Comparison of ENCODE assay signal across 24 cellular contexts in the genomic region with DNA sequence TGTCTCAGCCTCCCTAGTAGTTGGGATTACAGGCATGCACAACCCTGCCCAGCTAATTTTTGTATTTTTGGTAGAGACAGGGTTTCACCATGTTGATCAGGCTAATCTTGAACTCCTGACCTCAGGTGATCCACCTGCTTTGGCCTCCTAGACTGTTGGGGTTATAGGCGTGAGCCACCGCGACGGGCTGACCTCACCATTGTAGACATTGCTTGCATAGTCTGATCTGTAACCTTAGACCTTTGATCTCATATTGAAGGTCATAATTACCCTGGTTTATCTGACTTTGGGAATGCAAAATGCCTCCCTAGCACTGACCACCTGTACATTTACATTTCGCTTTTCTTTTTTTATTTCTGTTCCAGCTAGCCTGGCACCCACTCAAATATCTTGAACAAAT. TPM values are rescaled to one million over a fixed set of nuclear protein-coding genes. Genes with fewer than 3 reads are reported as not detected.
DNase-seq lines count a peak whose midpoint lies in the region; FAIRE-seq and TF ChIP-seq lines count a peak whose summit lies in the region.
"Had no signal": no experiment of that assay in that cellular context is flagged by ENCODE, and none has a peak within 500 bp of the region (broad histone marks: within the 10 kb centered on the region; RNA-seq: fewer than 3 reads in every experiment).

No MANE protein-coding gene starts in this region.

- H2AFZ ChIP-seq in OCI-LY3 (ENCODE audit: low read depth, low read length): no peak overlapping the region
- H2AFZ ChIP-seq: GM23338 had no signal

- H3K4me1 Mint-ChIP-seq in activated T-helper 2 cell treated with anti-CD3 and anti-CD28 coated beads, Interferon-gamma antibody, Interleukin-2, Interleukin-4, amounts not matched to agents 10 μg/mL and 5 μg/mL and 100 μg/mL, durations not matched to agents 14 hours and 24 hours and 36 hours (ENCODE audit: low read depth): peaks cover 11% of the 10 kb centered on the region
- H3K4me1 Mint-ChIP-seq: GM23338 had no signal

- TF ChIP-seq RAD21 in liver (IDR thresholded peaks at IDR 0.05): peak in 1 of 2 donors; percentile 34

- H3K79me2 ChIP-seq in OCI-LY3 (ENCODE audit: low read length): no peaks in the 10 kb centered on the region

- DNase-seq in kidney (peak; percentile 23), small intestine (peak; percentile 82), GM03348 (ENCODE audit: low spot score) (no peak), superior temporal gyrus (ENCODE audit: extremely low spot score) (no peak)
- no peak for DNase-seq in activated T-helper 2 cell treated with anti-CD3 and anti-CD28 coated beads, Interferon-gamma antibody, Interleukin-2, Interleukin-4, amounts not matched to agents 10 μg/mL and 5 μg/mL and 100 μg/mL, durations not matched to agents 14 hours and 24 hours and 36 hours (ENCODE audit: low spot score)
- DNase-seq: 8988T; CD8-positive, alpha-beta T cell; DMS 273 treated with DMSO at 0.1 percent for 48 hours; DMS53; DND-41; EL; HCEC 1CT; IMR-90 had no signal

- intact Hi-C loops in kidney (cut with DNase I): no loop called here
- intact Hi-C loops in activated T-helper 2 cell treated with anti-CD3 and anti-CD28 coated beads, Interferon-gamma antibody, Interleukin-2, Interleukin-4, amounts not matched to agents 10 μg/mL and 5 μg/mL and 100 μg/mL, durations not matched to agents 14 hours and 24 hours and 36 hours (cut with micrococcal nuclease): no loop called here

- peaks cover 14% of the 10 kb centered on the region for H3K27me3 Mint-ChIP-seq in activated T-helper 2 cell treated with anti-CD3 and anti-CD28 coated beads, Interferon-gamma antibody, Interleukin-2, Interleukin-4, amounts not matched to agents 10 μg/mL and 5 μg/mL and 100 μg/mL, durations not matched to agents 14 hours and 24 hours and 36 hours (ENCODE audit: low read depth)

- peak overlapping the region; percentile 65 for H3K27ac ChIP-seq in OCI-LY3 (ENCODE audit: low read length)
- no peak overlapping the region for H3K27ac ChIP-seq in kidney (ENCODE audit: low read depth in 2 of 2, low read length in 2 of 2)
- H3K27ac ChIP-seq in liver (ENCODE audit: low read depth in 1 of 2, low read length in 2 of 2): peak overlapping the region in 1 of 2 donors; percentile 30
- peak overlapping the region; percentile 77 for H3K27ac ChIP-seq in small intestine (ENCODE audit: low read depth in 1 of 2, low read length in 1 of 2)
- H3K27ac ChIP-seq: BLaER1, HL-60 had no signal

- H3K27me3 ChIP-seq in OCI-LY3 (ENCODE audit: low read depth, low read length) (no peaks in the 10 kb centered on the region), liver (ENCODE audit: control insufficient read depth in 4 of 4, insufficient read depth in 4 of 4, low read length in 3 of 4) (no peaks in the 10 kb centered on the region), small intestine (ENCODE audit: control insufficient read depth in 2 of 2, insufficient read depth in 2 of 2, low read length in 2 of 2) (no peaks in the 10 kb centered on the region)
- H3K27me3 ChIP-seq: BLaER1 had no signal

- H3K4me3 ChIP-seq in OCI-LY3 (ENCODE audit: low read length) (no peak overlapping the region), kidney (ENCODE audit: low read length in 2 of 2) (no peak overlapping the region), liver (ENCODE audit: low read depth in 1 of 3, low read length in 3 of 3) (no peak overlapping the region), small intestine (ENCODE audit: low read depth in 1 of 2, low read length in 2 of 2) (no peak overlapping the region)
- H3K4me3 ChIP-seq: BLaER1, GM23338 had no signal

- no peak overlapping the region for H3K4me3 Mint-ChIP-seq in activated T-helper 2 cell treated with anti-CD3 and anti-CD28 coated beads, Interferon-gamma antibody, Interleukin-2, Interleukin-4, amounts not matched to agents 10 μg/mL and 5 μg/mL and 100 μg/mL, durations not matched to agents 14 hours and 24 hours and 36 hours (ENCODE audit: low read depth)
- H3K4me3 Mint-ChIP-seq: CD8-positive, alpha-beta T cell; GM23338 had no signal

- no peaks in the 10 kb centered on the region for H4K20me1 ChIP-seq in OCI-LY3 (ENCODE audit: insufficient read depth, low read length)
- H4K20me1 ChIP-seq: BLaER1 had no signal

- no peaks in the 10 kb centered on the region for H3K36me3 Mint-ChIP-seq in activated T-helper 2 cell treated with anti-CD3 and anti-CD28 coated beads, Interferon-gamma antibody, Interleukin-2, Interleukin-4, amounts not matched to agents 10 μg/mL and 5 μg/mL and 100 μg/mL, durations not matched to agents 14 hours and 24 hours and 36 hours (ENCODE audit: low read depth)
- H3K36me3 Mint-ChIP-seq: CD14-positive monocyte had no signal

- TF ChIP-seq CTCF in OCI-LY3 (IDR thresholded peaks at IDR 0.05; ENCODE audit: low read depth, low read length) (no peak), kidney (IDR thresholded peaks at IDR 0.05; ENCODE audit: borderline replicate concordance, extremely low read depth, insufficient read depth) (no peak), liver (IDR thresholded peaks at IDR 0.05; ENCODE audit: low read depth, low read length, missing input control) (no peak)

- H3K36me3 ChIP-seq in OCI-LY3 (replicated peaks; ENCODE audit: low read depth, low read length) (peaks cover 2% of the 10 kb centered on the region), kidney (ENCODE audit: control insufficient read depth in 1 of 2, insufficient read depth in 2 of 2, low read length in 2 of 2) (no peaks in the 10 kb centered on the region), liver (ENCODE audit: control insufficient read depth in 4 of 4, insufficient read depth in 3 of 4, low read depth in 1 of 4, low read length in 3 of 4) (peaks cover 0 to 7% (median 1%) of the 10 kb centered on the region in 4 donors), small intestine (ENCODE audit: control insufficient read depth in 2 of 2, insufficient read depth in 2 of 2, low read length in 2 of 2) (peaks cover 0 to 16% of the 10 kb centered on the region in 2 donors)
- H3K36me3 ChIP-seq: BLaER1 had no signal

- no peaks in the 10 kb centered on the region for H3K9me3 Mint-ChIP-seq in activated T-helper 2 cell treated with anti-CD3 and anti-CD28 coated beads, Interferon-gamma antibody, Interleukin-2, Interleukin-4, amounts not matched to agents 10 μg/mL and 5 μg/mL and 100 μg/mL, durations not matched to agents 14 hours and 24 hours and 36 hours
- H3K9me3 Mint-ChIP-seq: CD8-positive, alpha-beta T cell had no signal

- peak overlapping the region; percentile 68 for H3K4me2 ChIP-seq in OCI-LY3 (ENCODE audit: low read length)
- H3K4me2 ChIP-seq: BLaER1, GM23338 had no signal

- H3K9me3 ChIP-seq in OCI-LY3 (ENCODE audit: insufficient read depth, low read length): no peaks in the 10 kb centered on the region
- H3K9me3 ChIP-seq in kidney (ENCODE audit: control insufficient read depth in 1 of 2, low read length in 2 of 2): peaks cover 0 to 4% of the 10 kb centered on the region in 2 donors
- peaks cover 0 to 7% (median 0%) of the 10 kb centered on the region in 4 donors for H3K9me3 ChIP-seq in liver (ENCODE audit: control insufficient read depth in 4 of 4, low read length in 3 of 4)
- H3K9me3 ChIP-seq in small intestine (ENCODE audit: control insufficient read depth, low read depth): no peaks in the 10 kb centered on the region
- H3K9me3 ChIP-seq: BLaER1 had no signal

- no peak overlapping the region for H3K27ac Mint-ChIP-seq in activated T-helper 2 cell treated with anti-CD3 and anti-CD28 coated beads, Interferon-gamma antibody, Interleukin-2, Interleukin-4, amounts not matched to agents 10 μg/mL and 5 μg/mL and 100 μg/mL, durations not matched to agents 14 hours and 24 hours and 36 hours
- H3K27ac Mint-ChIP-seq: CD14-positive monocyte; CD8-positive, alpha-beta T cell; GM23338 had no signal

- peaks cover 42% of the 10 kb centered on the region for H3K4me1 ChIP-seq in OCI-LY3 (ENCODE audit: low read length)
- H3K4me1 ChIP-seq in kidney (ENCODE audit: control insufficient read depth in 1 of 2, insufficient read depth in 1 of 2, low read depth in 1 of 2, low read length in 2 of 2): no peaks in the 10 kb centered on the region
- peaks cover 3 to 42% (median 11%) of the 10 kb centered on the region in 4 donors for H3K4me1 ChIP-seq in liver (ENCODE audit: control insufficient read depth in 4 of 4, insufficient read depth in 4 of 4, low read length in 3 of 4)
- peaks cover 0 to 7% of the 10 kb centered on the region in 2 donors for H3K4me1 ChIP-seq in small intestine (ENCODE audit: control insufficient read depth in 2 of 2, insufficient read depth in 1 of 2, low read depth in 1 of 2, low read length in 1 of 2)

- FAIRE-seq in kidney (lab: Jason Lieb, UNC): no peak
- no peak for FAIRE-seq in small intestine (lab: Jason Lieb, UNC)
- FAIRE-seq: GM12892, H54 had no signal

- H3K9ac ChIP-seq in OCI-LY3 (ENCODE audit: low read length) (no peak overlapping the region), kidney (ENCODE audit: low read length in 2 of 2) (no peak overlapping the region), liver (ENCODE audit: low read depth in 1 of 2, low read length in 2 of 2) (no peak overlapping the region)
- H3K9ac ChIP-seq: BLaER1 had no signal

- WGBS in liver: 46% methylated on average over 5 of the region's 5 CpGs
- 24 to 67% (median 60%) methylated on average over 5 of the region's 5 CpGs for WGBS in small intestine, 3 donors

TF ChIP-seq in liver, 16 proteins besides CTCF, POLR2A, EP300 and RAD21 (continues in another document):
- peak; percentile 54 for TF ChIP-seq HNF4G (IDR thresholded peaks at IDR 0.05)
- TF ChIP-seq JUND (IDR thresholded peaks at IDR 0.05): peak; percentile 49 to 51
- TF ChIP-seq, protein P1, sequence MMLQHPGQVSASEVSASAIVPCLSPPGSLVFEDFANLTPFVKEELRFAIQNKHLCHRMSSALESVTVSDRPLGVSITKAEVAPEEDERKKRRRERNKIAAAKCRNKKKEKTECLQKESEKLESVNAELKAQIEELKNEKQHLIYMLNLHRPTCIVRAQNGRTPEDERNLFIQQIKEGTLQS (IDR thresholded peaks at IDR 0.05): no peak
- TF ChIP-seq MAX (IDR thresholded peaks at IDR 0.05): no peak
- TF ChIP-seq TAF1 (conservative IDR thresholded peaks at IDR 0.05): no peak

RNA-seq across cellular contexts. Expression of gene ADGRG7, which starts 31.2 kb away (rescaled TPM):
- not detected for total RNA-seq in kidney
- polyA plus RNA-seq in kidney (ENCODE audit: insufficient read depth, low read depth, low replicate concordance): not detected
- 10 to 100 TPM in 1 of 2 donors, 1 to 10 TPM in 1; 2.1 to 65.5 TPM for total RNA-seq in liver
- 10 to 100 TPM in 1 of 2 donors, 1 to 10 TPM in 1; 7.3 to 20.1 TPM for polyA plus RNA-seq in liver
- polyA plus RNA-seq in small intestine: 10 to 100 TPM; 25.9 to 48.4 (median 48.1) TPM
- total RNA-seq in activated T-helper 2 cell treated with anti-CD3 and anti-CD28 coated beads, Interferon-gamma antibody, Interleukin-2, Interleukin-4, amounts not matched to agents 10 μg/mL and 5 μg/mL and 100 μg/mL, durations not matched to agents 14 hours and 24 hours and 36 hours: not detected in 2 replicates
- total RNA-seq: G401, GM23338, HT1080, IMR-90 had no signal
- polyA plus RNA-seq: AG04450, CD14-positive monocyte, GM23338, IMR-90 had no signal

Comparison
In these comparisons a context has a peak if more than half of its experiments do, and no peak if none do; other contexts are left out.
1. H3K27ac ChIP-seq: peak in OCI-LY3 (single experiment) and small intestine (2 of 2); none in kidney (0 of 2).
2. DNase-seq: peak in kidney (single experiment) and small intestine (single experiment); none in activated T-helper 2 cell treated with anti-CD3 and anti-CD28 coated beads, Interferon-gamma antibody, Interleukin-2, Interleukin-4, amounts not matched to agents 10 μg/mL and 5 μg/mL and 100 μg/mL, durations not matched to agents 14 hours and 24 hours and 36 hours (single experiment), GM03348 (single experiment) and superior temporal gyrus (single experiment).